ENCODE assay signal across 14 cellular contexts in genomic region chr3:134237454-134238145, GRCh38. TPM values are rescaled to one million over a fixed set of nuclear protein-coding genes. Genes with fewer than 3 reads are reported as not detected.
DNase-seq lines count a peak whose midpoint lies in the region; ATAC-seq and TF ChIP-seq lines count a peak whose summit lies in the region.
"Had no signal": no experiment of that assay in that cellular context is flagged by ENCODE, and none has a peak within 500 bp of the region (broad histone marks: within the 10 kb centered on the region; RNA-seq: fewer than 3 reads in every experiment).

No MANE protein-coding gene starts in this region.

- H3K36me3 Mint-ChIP-seq in stimulated activated naive B cell treated with anti-CD40 and anti-IgM and Interleukin-4, amounts not matched to agents 10 μg/mL and 1 μg/mL and 100 μg/mL, for 72 hours, result peaks cover 0 to 3% of the 10 kb centered on the region in 2 donors

- ATAC-seq in right cardiac atrium (peak; percentile 30 to 46), GM21367 (IDR thresholded peaks at IDR 0.05; ENCODE audit: unreplicated experiment) (no peak), HG02798 (IDR thresholded peaks at IDR 0.05; ENCODE audit: poor library complexity, unreplicated experiment) (no peak)
- peak; percentile 24 to 30 for ATAC-seq in stimulated activated naive B cell treated with anti-CD40 and anti-IgM and Interleukin-4, amounts not matched to agents 10 μg/mL and 1 μg/mL and 100 μg/mL, for 72 hours (replicated peaks)

- no peaks in the 10 kb centered on the region for H3K9me3 ChIP-seq in right cardiac atrium (ENCODE audit: control insufficient read depth, low read length)

- peaks cover 16% of the 10 kb centered on the region for H3K4me1 ChIP-seq in right cardiac atrium (ENCODE audit: control insufficient read depth, insufficient read depth, low read length)

- H3K27ac ChIP-seq in VCaP, result 0 out of 2 replicates have a peak overlapping the region, but pooled peaks have one; percentile 8
- H3K27ac ChIP-seq in right cardiac atrium (ENCODE audit: low read length), result no peak overlapping the region

- peak overlapping the region; percentile 36 to 60 for H3K4me3 Mint-ChIP-seq in stimulated activated naive B cell treated with anti-CD40 and anti-IgM and Interleukin-4, amounts not matched to agents 10 μg/mL and 1 μg/mL and 100 μg/mL, for 72 hours
- H3K4me3 Mint-ChIP-seq: T-helper 2 cell treated with Interferon-gamma antibody and Interleukin-4, amounts not matched to agents 5 μg/mL and 100 μg/mL, for 36 hours had no signal

- H3K27ac Mint-ChIP-seq in stimulated activated naive B cell treated with anti-CD40 and anti-IgM and Interleukin-4, amounts not matched to agents 10 μg/mL and 1 μg/mL and 100 μg/mL, for 72 hours, result peak overlapping the region; percentile 53
- H3K27ac Mint-ChIP-seq: T-helper 2 cell treated with Interferon-gamma antibody and Interleukin-4, amounts not matched to agents 5 μg/mL and 100 μg/mL, for 36 hours had no signal

- H3K27me3 ChIP-seq in right cardiac atrium (ENCODE audit: control insufficient read depth, insufficient read depth), result no peaks in the 10 kb centered on the region

- 68% methylated on average over 4 of the region's 4 CpGs for WGBS in right cardiac atrium

- H3K27me3 Mint-ChIP-seq in stimulated activated naive B cell treated with anti-CD40 and anti-IgM and Interleukin-4, amounts not matched to agents 10 μg/mL and 1 μg/mL and 100 μg/mL, for 72 hours, result no peaks in the 10 kb centered on the region

- DNase-seq in NCI-H1436 (lab: John Stamatoyannopoulos, UW) (peak; percentile 30), NCI-H1436 treated with DMSO at 0.1 percent for 48 hours (lab: John Stamatoyannopoulos, UW) (no peak), right cardiac atrium (no peak), SIG-M5 (lab: John Stamatoyannopoulos, UW) (no peak)
- no peak for DNase-seq in stimulated activated naive B cell treated with anti-CD40 and anti-IgM and Interleukin-4, amounts not matched to agents 10 μg/mL and 1 μg/mL and 100 μg/mL, for 72 hours
- DNase-seq: 8988T; activated T-cell treated with anti-CD3 and anti-CD28 coated beads, Interleukin-2, amount 50 U/mL, for 1 hour; DND-41; NK-92 treated with Interleukin-12 subunit alpha and Interleukin-12 subunit beta, amount 100 ng/mL, for 24 hours had no signal

- H3K9me3 Mint-ChIP-seq in stimulated activated naive B cell treated with anti-CD40 and anti-IgM and Interleukin-4, amounts not matched to agents 10 μg/mL and 1 μg/mL and 100 μg/mL, for 72 hours, result peaks cover 0 to 1% of the 10 kb centered on the region in 2 donors
- H3K9me3 Mint-ChIP-seq: T-helper 2 cell treated with Interferon-gamma antibody and Interleukin-4, amounts not matched to agents 5 μg/mL and 100 μg/mL, for 36 hours had no signal

- TF ChIP-seq CTCF in VCaP (conservative IDR thresholded peaks at IDR 0.05), result no peak

- intact Hi-C loops in right cardiac atrium (cut with DNase I), result no loop called here

- H3K4me3 ChIP-seq in right cardiac atrium (ENCODE audit: low read length), result no peak overlapping the region
- H3K4me3 ChIP-seq: skin epidermis had no signal

- H3K4me1 Mint-ChIP-seq in stimulated activated naive B cell treated with anti-CD40 and anti-IgM and Interleukin-4, amounts not matched to agents 10 μg/mL and 1 μg/mL and 100 μg/mL, for 72 hours, result peaks cover 43 to 63% of the 10 kb centered on the region in 2 donors

RNA-seq across cellular contexts. Expression of gene RYK, which starts 13.1 kb away (rescaled TPM):
- total RNA-seq in right cardiac atrium, result 10 to 100 TPM; 48.3 to 57.3 (median 52.7) TPM
- polyA plus RNA-seq in right cardiac atrium, result 30.9 TPM

Comparison
In these comparisons a context has a peak if more than half of its experiments do, and no peak if none do; other contexts are left out.
1. ATAC-seq: peak in right cardiac atrium (2 of 2) and stimulated activated naive B cell treated with anti-CD40 and anti-IgM and Interleukin-4, amounts not matched to agents 10 μg/mL and 1 μg/mL and 100 μg/mL, for 72 hours (2 of 2); none in GM21367 (single experiment) and HG02798 (single experiment).